Comparison of ENCODE assay signal across 14 cellular contexts in genomic region chr5:10538103-10538788, GRCh38. TPM values are rescaled to one million over a fixed set of nuclear protein-coding genes. Genes with fewer than 3 reads are reported as not detected.
DNase-seq lines count a peak whose midpoint lies in the region; ATAC-seq and TF ChIP-seq lines count a peak whose summit lies in the region.
"Had no signal": no experiment of that assay in that cellular context is flagged by ENCODE, and none has a peak within 500 bp of the region (broad histone marks: within the 10 kb centered on the region; RNA-seq: fewer than 3 reads in every experiment).

No MANE protein-coding gene starts in this region.

- TF ChIP-seq CTCF in omental fat pad (IDR thresholded peaks at IDR 0.05), result no peak

- ATAC-seq in GM21367 (IDR thresholded peaks at IDR 0.05; ENCODE audit: unreplicated experiment) (peak; percentile 16), omental fat pad (ENCODE audit: low FRiP score) (peak; percentile 50)
- ATAC-seq: HepG2 had no signal

- DNase-seq in Ammon's horn (ENCODE audit: low spot score), result peak; percentile 43
- DNase-seq in caudate nucleus (lab: John Stamatoyannopoulos, UW), result peak in 36 of 61 donors; percentile 14 to 85 (median 62)
- DNase-seq in omental fat pad (ENCODE audit: low spot score), result no peak
- no peak for DNase-seq in NCI-H2029 (lab: John Stamatoyannopoulos, UW)
- no peak for DNase-seq in NCI-H187 treated with DMSO at 0.1 percent for 48 hours (lab: John Stamatoyannopoulos, UW)
- no peak for DNase-seq in T-helper 2 cell
- DNase-seq in occipital lobe (lab: John Stamatoyannopoulos, UW), result no peak
- DNase-seq: activated CD4-positive, alpha-beta memory T cell treated with anti-CD3 and anti-CD28 coated beads for 36 hours; COR-L47; NCI-H2029 treated with DMSO at 0.1 percent for 48 hours; NCI-H524 treated with DMSO at 0.1 percent for 48 hours; right lobe of liver had no signal

- H3K27ac ChIP-seq in caudate nucleus (ENCODE audit: low read depth, low read length), result peak overlapping the region; percentile 79
- H3K27ac ChIP-seq: right lobe of liver had no signal

RNA-seq across cellular contexts. Expression of gene ANKRD33B, which starts 25.6 kb away (rescaled TPM):
- total RNA-seq in omental fat pad, result 10 to 100 TPM in 1 of 4 donors, 1 to 10 TPM in 3; 6.2 to 25.5 (median 8.1) TPM
- 4.2 TPM for total RNA-seq in occipital lobe

Comparison
In these comparisons a context has a peak if more than half of its experiments do, and no peak if none do; other contexts are left out.
1. DNase-seq: peak in Ammon's horn (single experiment) and caudate nucleus (36 of 61); none in omental fat pad (single experiment), NCI-H2029 (single experiment), NCI-H187 treated with DMSO at 0.1 percent for 48 hours (single experiment), T-helper 2 cell (0 of 5) and occipital lobe (single experiment).